Comparison of ENCODE assay signal across 16 cellular contexts in the genomic region with DNA sequence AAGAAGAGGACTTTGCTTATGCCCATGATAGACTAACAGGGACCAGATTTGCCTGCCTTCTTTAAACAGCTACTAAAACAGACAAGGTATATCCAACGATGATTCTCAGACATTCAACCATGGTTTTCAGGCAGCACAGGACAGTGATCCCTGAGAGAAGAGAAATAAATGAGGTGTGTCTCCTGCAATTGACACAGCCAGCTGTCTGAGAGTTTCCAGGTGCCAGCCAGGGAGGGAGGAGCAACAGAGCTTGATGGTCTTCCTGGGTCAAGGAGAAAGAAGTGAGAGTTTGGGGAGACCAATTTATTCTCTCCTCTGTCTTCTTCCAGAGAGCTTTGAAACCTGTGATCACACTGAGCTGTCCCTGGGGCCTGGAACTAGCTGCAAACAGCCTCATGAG.
"Had no signal": no experiment of that assay in that cellular context is flagged by ENCODE, and none has a peak within 500 bp of the region (broad histone marks: within the 10 kb centered on the region; RNA-seq: fewer than 3 reads in every experiment).

No MANE protein-coding gene starts in this region.

- DNase-seq: activated CD4-positive, alpha-beta T cell treated with anti-CD3 and anti-CD28 coated beads, Interleukin-2, amount 10 ng/mL, durations not matched to agents 7 days and 5 days; activated CD8-positive, alpha-beta memory T cell treated with anti-CD3 and anti-CD28 coated beads for 24 hours; activated naive CD4-positive, alpha-beta T cell treated with Interleukin-2 at 50 U/mL for 16 hours; activated naive CD8-positive, alpha-beta T cell treated with anti-CD3 and anti-CD28 coated beads, Interleukin-2, amount 50 U/mL, for 24 hours; effector CD8-positive, alpha-beta T cell; gastrocnemius medialis; heart right ventricle; left ventricle myocardium inferior; ovary; stimulated activated CD4-positive, alpha-beta T cell treated with anti-CD3 and anti-CD28 coated beads, Interleukin-4, amount 100 ng/mL, for 1 hour; stimulated activated CD8-positive, alpha-beta memory T cell treated with anti-CD3 and anti-CD28 coated beads, Interleukin-4, amount 100 ng/mL, for 48 hours; testis had no signal

- H3K27me3 ChIP-seq: cardiac muscle cell, gastrocnemius medialis, ovary, testis had no signal

- H3K9me3 Mint-ChIP-seq: activated CD4-positive, alpha-beta T cell treated with anti-CD3 and anti-CD28 coated beads, Interleukin-2, amount 10 ng/mL, durations not matched to agents 7 days and 5 days; activated naive CD8-positive, alpha-beta T cell treated with anti-CD3 and anti-CD28 coated beads, Interleukin-2, amount 50 U/mL, for 24 hours; stimulated activated naive CD8-positive, alpha-beta T cell treated with anti-CD3 and anti-CD28 coated beads, Interleukin-15, Interleukin-2, amounts not matched to agents 100 ng/mL and 50 ng/mL, for 24 hours; WTC11 had no signal

- H3K36me3 ChIP-seq: cardiac muscle cell, gastrocnemius medialis, heart right ventricle, left ventricle myocardium inferior, ovary had no signal

- H3K9me3 ChIP-seq: gastrocnemius medialis, heart right ventricle, left ventricle myocardium inferior, ovary, testis had no signal

- H3K4me3 Mint-ChIP-seq: activated CD4-positive, alpha-beta T cell treated with anti-CD3 and anti-CD28 coated beads, Interleukin-2, amount 10 ng/mL, durations not matched to agents 7 days and 5 days; activated naive CD8-positive, alpha-beta T cell treated with anti-CD3 and anti-CD28 coated beads, Interleukin-2, amount 50 U/mL, for 24 hours; stimulated activated naive CD8-positive, alpha-beta T cell treated with anti-CD3 and anti-CD28 coated beads, Interleukin-15, Interleukin-2, amounts not matched to agents 100 ng/mL and 50 ng/mL, for 24 hours; WTC11 had no signal

- H3K4me1 ChIP-seq: gastrocnemius medialis, testis had no signal

- H3K36me3 Mint-ChIP-seq: WTC11 had no signal

- H3K4me3 ChIP-seq: cardiac muscle cell, coronary artery, gastrocnemius medialis, heart right ventricle, left ventricle myocardium inferior, ovary, testis had no signal

- ATAC-seq: activated naive CD8-positive, alpha-beta T cell treated with anti-CD3 and anti-CD28 coated beads, Interleukin-2, amount 50 U/mL, for 24 hours; gastrocnemius medialis; heart right ventricle; WTC11 had no signal

- H3K27ac Mint-ChIP-seq: activated CD4-positive, alpha-beta T cell treated with anti-CD3 and anti-CD28 coated beads, Interleukin-2, amount 10 ng/mL, durations not matched to agents 7 days and 5 days; activated naive CD8-positive, alpha-beta T cell treated with anti-CD3 and anti-CD28 coated beads, Interleukin-2, amount 50 U/mL, for 24 hours; stimulated activated naive CD8-positive, alpha-beta T cell treated with anti-CD3 and anti-CD28 coated beads, Interleukin-15, Interleukin-2, amounts not matched to agents 100 ng/mL and 50 ng/mL, for 24 hours; WTC11 had no signal

- H3K27ac ChIP-seq: cardiac muscle cell, coronary artery, gastrocnemius medialis, heart right ventricle, left ventricle myocardium inferior, ovary, testis had no signal
